12 cellular contexts compared by ENCODE assay signal in the genomic region with DNA sequence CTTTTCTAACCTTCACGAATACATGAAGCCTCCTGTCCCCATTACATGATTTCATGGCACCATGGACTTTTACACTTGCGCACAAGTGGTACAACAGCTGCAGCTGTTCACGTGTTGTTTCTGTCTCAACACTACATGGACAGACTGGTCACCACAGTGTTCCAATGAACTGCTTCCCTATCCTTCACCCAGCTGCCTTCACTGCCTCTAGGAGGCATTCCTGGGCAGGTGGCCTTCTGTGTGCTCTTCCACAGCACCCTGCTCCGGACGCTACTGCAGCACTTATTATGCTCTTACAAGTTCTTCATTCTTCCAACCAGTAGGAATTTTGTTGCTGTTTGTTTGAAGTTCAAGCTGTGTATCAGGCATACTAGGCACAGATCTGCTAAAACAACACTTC. TPM values are rescaled to one million over a fixed set of nuclear protein-coding genes. Genes with fewer than 3 reads are reported as not detected.
A peak's percentile ranks its signal among the peaks of the same experiment; 100 is the strongest.
DNase-seq lines count a peak whose midpoint lies in the region; ATAC-seq and TF ChIP-seq lines count a peak whose summit lies in the region.
"Had no signal": no experiment of that assay in that cellular context is flagged by ENCODE, and none has a peak within 500 bp of the region (broad histone marks: within the 10 kb centered on the region; RNA-seq: fewer than 3 reads in every experiment).

No MANE protein-coding gene starts in this region.

- 78 to 79% (median 79%) methylated on average over 5 of the region's 5 CpGs for WGBS in heart left ventricle, 4 donors

- H3K27me3 ChIP-seq in heart left ventricle, result no peaks in the 10 kb centered on the region

- peak overlapping the region; percentile 6 for H3K27ac Mint-ChIP-seq in activated T-helper 17 cell treated with anti-CD3 and anti-CD28 coated beads, Interleukin-2, amount 50 U/mL, for 72 hours
- H3K27ac Mint-ChIP-seq in mesothelial cell of epicardium (no peak overlapping the region), type B pancreatic cell (no peak overlapping the region)

- peaks cover 4% of the 10 kb centered on the region for H3K9me3 Mint-ChIP-seq in activated T-helper 17 cell treated with anti-CD3 and anti-CD28 coated beads, Interleukin-2, amount 50 U/mL, for 72 hours
- H3K9me3 Mint-ChIP-seq in mesothelial cell of epicardium (no peaks in the 10 kb centered on the region), type B pancreatic cell (no peaks in the 10 kb centered on the region)

- peak overlapping the region in 10 of 12 donors; percentile 61 to 85 (median 71) for H3K4me3 ChIP-seq in heart left ventricle
- H3K4me3 ChIP-seq: lung had no signal

- peaks cover 4 to 45% (median 21%) of the 10 kb centered on the region in 12 donors for H3K4me1 ChIP-seq in heart left ventricle

- no peak for TF ChIP-seq POLR2A in heart left ventricle (IDR thresholded peaks at IDR 0.05)

- H3K4me1 Mint-ChIP-seq in activated T-helper 17 cell treated with anti-CD3 and anti-CD28 coated beads, Interleukin-2, amount 50 U/mL, for 72 hours, result peaks cover 28% of the 10 kb centered on the region
- H3K4me1 Mint-ChIP-seq in mesothelial cell of epicardium (peaks cover 25% of the 10 kb centered on the region), type B pancreatic cell (ENCODE audit: unreplicated experiment) (peaks cover 21% of the 10 kb centered on the region)

- peaks cover 0 to 27% (median 13%) of the 10 kb centered on the region in 9 donors for H3K36me3 ChIP-seq in heart left ventricle

- peaks cover 25% of the 10 kb centered on the region for H3K36me3 Mint-ChIP-seq in activated T-helper 17 cell treated with anti-CD3 and anti-CD28 coated beads, Interleukin-2, amount 50 U/mL, for 72 hours (ENCODE audit: low read depth)
- H3K36me3 Mint-ChIP-seq in mesothelial cell of epicardium, result peaks cover 18% of the 10 kb centered on the region
- peaks cover 22% of the 10 kb centered on the region for H3K36me3 Mint-ChIP-seq in type B pancreatic cell

- no peaks in the 10 kb centered on the region for H3K27me3 Mint-ChIP-seq in activated T-helper 17 cell treated with anti-CD3 and anti-CD28 coated beads, Interleukin-2, amount 50 U/mL, for 72 hours
- H3K27me3 Mint-ChIP-seq in mesothelial cell of epicardium (ENCODE audit: low read depth), result no peaks in the 10 kb centered on the region
- no peaks in the 10 kb centered on the region for H3K27me3 Mint-ChIP-seq in type B pancreatic cell

- no peaks in the 10 kb centered on the region for H3K9me3 ChIP-seq in heart left ventricle

- H3K27ac ChIP-seq in heart left ventricle, result peak overlapping the region in 2 of 12 donors; percentile 91 to 93
- H3K27ac ChIP-seq: KMS-11 had no signal

- ATAC-seq in heart left ventricle, result no peak
- no peak for ATAC-seq in left ventricle myocardium superior
- ATAC-seq in activated T-helper 17 cell treated with anti-CD3 and anti-CD28 coated beads, Interleukin-2, amount 50 U/mL, for 72 hours (replicated peaks), result no peak
- ATAC-seq in HG02870 (IDR thresholded peaks at IDR 0.05; ENCODE audit: unreplicated experiment), result no peak

- H3K4me3 Mint-ChIP-seq in activated T-helper 17 cell treated with anti-CD3 and anti-CD28 coated beads, Interleukin-2, amount 50 U/mL, for 72 hours, result peak overlapping the region; percentile 94
- H3K4me3 Mint-ChIP-seq in mesothelial cell of epicardium (peak overlapping the region; percentile 92), type B pancreatic cell (peak overlapping the region; percentile 96)

- no peak for TF ChIP-seq CTCF in heart left ventricle (IDR thresholded peaks at IDR 0.05)
- TF ChIP-seq CTCF in mesothelial cell of epicardium (IDR thresholded peaks at IDR 0.05; ENCODE audit: unreplicated experiment), result no peak
- TF ChIP-seq CTCF in type B pancreatic cell (conservative IDR thresholded peaks at IDR 0.05), result no peak

- intact Hi-C loops in heart left ventricle (cut with DNase I), result loop anchor here in 5 of 10 donors (2.0 to 10.0 kb wide), 4 partner anchors 25 to 109 kb away; partner anchors contain the start of gene CRY1 (in 4 of the 5)
- intact Hi-C loops in left ventricle myocardium superior (cut with micrococcal nuclease), result no loop called here

- DNase-seq in heart left ventricle (no peak), left ventricle myocardium superior (no peak), mesothelial cell of epicardium (ENCODE audit: low spot score in 2 of 2, unreplicated experiment in 2 of 2) (no peak), type B pancreatic cell (ENCODE audit: extremely low spot score, unreplicated experiment) (no peak), foreskin melanocyte (no peak), NCI-H524 (lab: John Stamatoyannopoulos, UW) (no peak)
- DNase-seq: NCI-H446 treated with DMSO at 0.1 percent for 48 hours, T1000 had no signal

RNA-seq across cellular contexts. Expression of gene MTERF2, which starts 1.5 kb away (rescaled TPM):
- 10 to 100 TPM; 14.9 to 46.1 (median 27.8) TPM for total RNA-seq in heart left ventricle
- polyA plus RNA-seq in heart left ventricle, result 10 to 100 TPM; 18.9 to 34.4 TPM
- total RNA-seq in left ventricle myocardium superior, result 36.8 TPM
- 10 to 100 TPM in 1 of 2 donors, 1 to 10 TPM in 1; 9.0 to 10.9 TPM for total RNA-seq in activated T-helper 17 cell treated with anti-CD3 and anti-CD28 coated beads, Interleukin-2, amount 50 U/mL, for 72 hours
- total RNA-seq in mesothelial cell of epicardium, result 19.9 to 24.5 TPM (median 21.2 TPM) in 3 replicates
- total RNA-seq in type B pancreatic cell (ENCODE audit: low replicate concordance), result 8.9 and 16.0 TPM in 2 replicates

RNA-seq across cellular contexts. Expression of gene TMEM263, which starts 29.8 kb away (rescaled TPM):
- total RNA-seq in heart left ventricle, result 10 to 100 TPM; 26.8 to 59.2 (median 36.3) TPM
- 10 to 100 TPM; 11.6 to 37.3 TPM for polyA plus RNA-seq in heart left ventricle
- total RNA-seq in left ventricle myocardium superior, result 35.6 TPM
- total RNA-seq in activated T-helper 17 cell treated with anti-CD3 and anti-CD28 coated beads, Interleukin-2, amount 50 U/mL, for 72 hours, result 10 to 100 TPM; 40.9 to 62.3 TPM
- total RNA-seq in mesothelial cell of epicardium, result 73.0 to 76.2 TPM (median 76.1 TPM) in 3 replicates
- total RNA-seq in type B pancreatic cell (ENCODE audit: low replicate concordance), result 48.9 and 55.5 TPM in 2 replicates
